ENCODE assay signal across 8 cellular contexts in the genomic region with DNA sequence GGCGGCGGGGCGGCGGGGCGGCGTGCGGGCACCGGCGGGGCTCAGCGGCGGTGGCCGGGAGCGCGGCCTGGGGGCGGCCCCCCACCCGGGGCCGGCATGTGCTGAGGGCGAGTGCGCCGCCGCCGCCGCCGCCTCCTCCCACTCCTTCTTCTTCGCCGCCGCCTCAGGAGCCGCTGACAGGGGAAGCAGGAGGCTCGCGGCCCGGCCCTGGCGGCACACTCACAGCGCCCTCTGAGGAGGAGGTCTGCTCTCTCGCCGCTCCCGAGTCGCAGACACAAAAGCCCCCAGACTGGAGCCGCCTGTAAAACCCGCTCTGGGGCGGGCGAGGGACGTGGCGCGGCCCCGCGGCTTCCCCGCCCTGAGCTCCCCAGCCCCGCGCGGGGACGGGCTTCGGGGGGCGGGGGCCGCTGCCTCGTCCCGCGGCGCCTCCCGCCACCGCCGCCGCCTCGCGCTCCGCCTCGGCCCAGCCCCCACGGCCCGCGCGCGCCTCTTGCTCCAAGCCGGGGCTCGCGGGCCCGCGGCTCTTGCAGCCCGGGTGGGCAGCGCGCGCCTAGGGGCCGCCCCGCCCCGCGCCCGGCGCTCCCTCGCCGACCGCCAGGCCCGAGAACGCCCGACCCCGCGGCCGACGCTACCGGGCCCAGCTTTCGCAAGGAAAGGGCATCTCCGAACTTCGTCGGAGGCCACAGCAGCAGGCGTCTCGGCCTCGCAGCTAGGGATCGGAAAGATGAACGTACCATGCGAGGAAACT. TPM values are rescaled to one million over a fixed set of nuclear protein-coding genes. Genes with fewer than 3 reads are reported as not detected.
DNase-seq lines count a peak whose midpoint lies in the region; ATAC-seq and TF ChIP-seq lines count a peak whose summit lies in the region.

A gene with protein sequence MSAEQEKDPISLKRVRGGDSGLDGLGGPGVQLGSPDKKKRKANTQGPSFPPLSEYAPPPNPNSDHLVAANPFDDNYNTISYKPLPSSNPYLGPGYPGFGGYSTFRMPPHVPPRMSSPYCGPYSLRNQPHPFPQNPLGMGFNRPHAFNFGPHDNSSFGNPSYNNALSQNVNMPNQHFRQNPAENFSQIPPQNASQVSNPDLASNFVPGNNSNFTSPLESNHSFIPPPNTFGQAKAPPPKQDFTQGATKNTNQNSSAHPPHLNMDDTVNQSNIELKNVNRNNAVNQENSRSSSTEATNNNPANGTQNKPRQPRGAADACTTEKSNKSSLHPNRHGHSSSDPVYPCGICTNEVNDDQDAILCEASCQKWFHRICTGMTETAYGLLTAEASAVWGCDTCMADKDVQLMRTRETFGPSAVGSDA (minus strand): TSS at position 276 of the 748 bp plus-strand sequence. CDS start 462 bp downstream, outside the sequence.

- H3K4me3 ChIP-seq in GM23248 = peak within 1 kb of the TSS; percentile 84
- H3K4me3 ChIP-seq in esophagus squamous epithelium = peak within 1 kb of the TSS; percentile 43 to 80 (median 61)
- peak within 1 kb of the TSS; percentile 60 to 74 for H3K4me3 ChIP-seq in muscle layer of colon (ENCODE audit: low read depth in 1 of 2, low read length in 2 of 2)
- peak within 1 kb of the TSS; percentile 82 to 87 for H3K4me3 ChIP-seq in stomach smooth muscle (ENCODE audit: low read length in 2 of 2)

- H3K27me3 ChIP-seq in GM23248 (replicated peaks; ENCODE audit: insufficient read depth) = no peaks in the 10 kb centered on the region
- H3K27me3 ChIP-seq in esophagus squamous epithelium = peaks cover 0 to 33% (median 0%) of the 10 kb centered on the region in 4 donors
- H3K27me3 ChIP-seq in muscle layer of colon (ENCODE audit: control insufficient read depth in 1 of 2, insufficient read depth in 2 of 2, low read length in 2 of 2) = no peaks in the 10 kb centered on the region
- no peaks in the 10 kb centered on the region for H3K27me3 ChIP-seq in stomach smooth muscle (ENCODE audit: control insufficient read depth in 1 of 2, insufficient read depth in 2 of 2, low read length in 2 of 2)

- H3K27ac ChIP-seq in GM23248 (peak within 1 kb of the TSS; percentile 59), esophagus squamous epithelium (peak within 1 kb of the TSS; percentile 76 to 91 (median 83)), muscle layer of colon (ENCODE audit: low read depth, low read length) (peak within 1 kb of the TSS; percentile 76), stomach smooth muscle (ENCODE audit: low read length) (peak within 1 kb of the TSS; percentile 72)

- peak within 1 kb of the TSS; percentile 82 for H3K4me2 ChIP-seq in GM23248 (ENCODE audit: unreplicated experiment)

- H3F3A ChIP-seq in GM23248 (ENCODE audit: insufficient read depth) = no peaks in the 10 kb centered on the region

- H3K9me3 ChIP-seq in GM23248 (ENCODE audit: low read depth) = no peaks in the 10 kb centered on the region
- no peaks in the 10 kb centered on the region for H3K9me3 ChIP-seq in esophagus squamous epithelium
- H3K9me3 ChIP-seq in muscle layer of colon (ENCODE audit: low read length) = no peaks in the 10 kb centered on the region
- H3K9me3 ChIP-seq in stomach smooth muscle (ENCODE audit: control insufficient read depth in 2 of 2, low read length in 2 of 2) = no peaks in the 10 kb centered on the region

- TF ChIP-seq CTCF in esophagus squamous epithelium (IDR thresholded peaks at IDR 0.05) = no peak

- no peaks in the 10 kb centered on the region for H4K20me1 ChIP-seq in GM23248 (ENCODE audit: insufficient read depth)

- peaks cover 33% of the 10 kb centered on the region for H3K79me2 ChIP-seq in GM23248 (ENCODE audit: insufficient read depth)

- DNase-seq in DMS79 treated with DMSO at 0.1 percent for 48 hours (lab: John Stamatoyannopoulos, UW) = peak; percentile 13
- peak; percentile 80 for DNase-seq in GM23248
- peak; percentile 90 for DNase-seq in NCI-H2227 (lab: John Stamatoyannopoulos, UW; ENCODE audit: unreplicated experiment)
- peak; percentile 42 for DNase-seq in activated CD8-positive, alpha-beta memory T cell treated with anti-CD3 and anti-CD28 coated beads, Interleukin-2, amount 50 U/mL, for 4 hours
- no peak for DNase-seq in esophagus squamous epithelium (lab: John Stamatoyannopoulos, UW)

- no peak for TF ChIP-seq POLR2A in esophagus squamous epithelium (IDR thresholded peaks at IDR 0.05)

- H3K36me3 ChIP-seq in GM23248 (ENCODE audit: low read depth) = no peaks in the 10 kb centered on the region
- H3K36me3 ChIP-seq in esophagus squamous epithelium = no peaks in the 10 kb centered on the region
- no peaks in the 10 kb centered on the region for H3K36me3 ChIP-seq in muscle layer of colon (ENCODE audit: insufficient read depth, low read length)
- no peaks in the 10 kb centered on the region for H3K36me3 ChIP-seq in stomach smooth muscle (ENCODE audit: control insufficient read depth in 2 of 2, insufficient read depth in 2 of 2, low read length in 2 of 2)

- ATAC-seq in GM21737 (IDR thresholded peaks at IDR 0.05; ENCODE audit: unreplicated experiment) = no peak

- H2AFZ ChIP-seq in GM23248 = peak within 1 kb of the TSS; percentile 89

- intact Hi-C loops in esophagus squamous epithelium (cut with DNase I) = no loop called here

- WGBS in GM23248 (ENCODE audit: low coverage in 1 of 2, low lambda C conversion rate in 2 of 2, missing lambda C conversion rate in 2 of 2), 2 experiments = 1% methylated on average over 37 to 46 of the region's 107 CpGs
- 0 to 3% methylated on average over 3 to 22 of the region's 107 CpGs for WGBS in esophagus squamous epithelium, 2 donors

- H3K4me1 ChIP-seq in GM23248 (ENCODE audit: insufficient read depth) (peaks cover 10% of the 10 kb centered on the region; the same call in 1 of the 2 replicates), esophagus squamous epithelium (peaks cover 0 to 28% (median 0%) of the 10 kb centered on the region in 3 donors), muscle layer of colon (ENCODE audit: insufficient read depth, low read length) (peaks cover 14% of the 10 kb centered on the region), stomach smooth muscle (ENCODE audit: control insufficient read depth, insufficient read depth, low read length) (peaks cover 2% of the 10 kb centered on the region)

- H3K9ac ChIP-seq in GM23248 (peak within 1 kb of the TSS; percentile 82), muscle layer of colon (ENCODE audit: low read length) (peak within 1 kb of the TSS; percentile 4), stomach smooth muscle (ENCODE audit: low read length in 2 of 2) (peak within 1 kb of the TSS; percentile 83 to 88)

- in situ Hi-C loops in GM23248 (cut with MboI) = no loop called here

- no peaks in the 10 kb centered on the region for H3K9me2 ChIP-seq in GM23248 (ENCODE audit: insufficient read depth)

RNA-seq across cellular contexts. Expression of the gene that starts here (rescaled TPM):
- 5.4 and 7.1 TPM in 2 replicates for total RNA-seq in GM23248 (2014; rRNA removed; shearing (Covaris generic))
- polyA plus RNA-seq in GM23248 (2016; fragmentation: Nextera tagmentation; extraction: Ambion mirVana) = 1.5 and 1.6 TPM in 2 replicates
- total RNA-seq in esophagus squamous epithelium = 1 to 10 TPM; 1.3 to 5.1 (median 1.8) TPM

Comparison
In these comparisons a context has a peak if more than half of its experiments do, and no peak if none do; other contexts are left out.
1. H3K9ac ChIP-seq: peak in every context shown above with its lines; median percentile 86 in stomach smooth muscle; 82 in GM23248; 4 in muscle layer of colon.